Comparison of ENCODE assay signal across 27 cellular contexts in genomic region chr5:603081-603998, GRCh38. TPM values are rescaled to one million over a fixed set of nuclear protein-coding genes. Genes with fewer than 3 reads are reported as not detected.
DNase-seq lines count a peak whose midpoint lies in the region; ATAC-seq and TF ChIP-seq lines count a peak whose summit lies in the region.
"Had no signal": no experiment of that assay in that cellular context is flagged by ENCODE, and none has a peak within 500 bp of the region (broad histone marks: within the 10 kb centered on the region; RNA-seq: fewer than 3 reads in every experiment).

No MANE protein-coding gene starts in this region.

- no peak overlapping the region for H3K27ac ChIP-seq in right cardiac atrium (ENCODE audit: low read length)
- H3K27ac ChIP-seq in Peyer's patch = no peak overlapping the region
- H3K27ac ChIP-seq in right lobe of liver = no peak overlapping the region
- H3K27ac ChIP-seq: BLaER1, ovary, RWPE1, tibial artery had no signal

- TF ChIP-seq POLR2A in Peyer's patch (IDR thresholded peaks at IDR 0.05) (no peak), right lobe of liver (IDR thresholded peaks at IDR 0.05) (no peak)

- TF ChIP-seq CTCF in Peyer's patch (IDR thresholded peaks at IDR 0.05) (no peak), right lobe of liver (IDR thresholded peaks at IDR 0.05) (no peak)

- H3K9me3 ChIP-seq in right cardiac atrium (ENCODE audit: control insufficient read depth, low read length) (no peaks in the 10 kb centered on the region), Peyer's patch (no peaks in the 10 kb centered on the region), right lobe of liver (no peaks in the 10 kb centered on the region)
- H3K9me3 ChIP-seq: BLaER1, ovary, tibial artery had no signal

- H3K4me3 ChIP-seq in right cardiac atrium (ENCODE audit: low read length) = no peak overlapping the region
- H3K4me3 ChIP-seq in Peyer's patch = no peak overlapping the region
- H3K4me3 ChIP-seq in right lobe of liver = no peak overlapping the region
- H3K4me3 ChIP-seq: BLaER1, ovary, tibial artery had no signal

- H3K27me3 ChIP-seq in right cardiac atrium (ENCODE audit: control insufficient read depth, insufficient read depth) = no peaks in the 10 kb centered on the region
- peaks cover 0 to 3% of the 10 kb centered on the region in 2 donors for H3K27me3 ChIP-seq in Peyer's patch
- no peaks in the 10 kb centered on the region for H3K27me3 ChIP-seq in right lobe of liver
- H3K27me3 ChIP-seq: ovary had no signal

- no peaks in the 10 kb centered on the region for H3K4me1 ChIP-seq in right cardiac atrium (ENCODE audit: control insufficient read depth, insufficient read depth, low read length)
- peaks cover 0 to 8% (median 2%) of the 10 kb centered on the region in 4 donors for H3K4me1 ChIP-seq in Peyer's patch
- H3K4me1 ChIP-seq in right lobe of liver = no peaks in the 10 kb centered on the region
- H3K4me1 ChIP-seq: tibial artery had no signal

- intact Hi-C loops in cardiac septum (cut with DNase I) (no loop called here), right cardiac atrium (cut with DNase I) (no loop called here), right lobe of liver (cut with DNase I) (no loop called here)

- H3K36me3 ChIP-seq in Peyer's patch = no peaks in the 10 kb centered on the region
- H3K36me3 ChIP-seq in right lobe of liver = no peaks in the 10 kb centered on the region
- H3K36me3 ChIP-seq: BLaER1, ovary, tibial artery had no signal

- 71% methylated on average over 32 of the region's 32 CpGs for WGBS in right cardiac atrium
- WGBS in right lobe of liver (ENCODE audit: insufficient coverage, low coverage, low lambda C conversion rate, missing lambda C conversion rate) = 40% methylated on average over 1 of the region's 32 CpGs

- DNase-seq in cardiac septum (ENCODE audit: low spot score) (peak; percentile 73), right cardiac atrium (no peak), Peyer's patch (peak in 2 of 3 donors; percentile 36 to 42), right lobe of liver (peak in 2 of 3 donors; percentile 39 to 41), SHP77 treated with DMSO at 0.1 percent for 48 hours (lab: John Stamatoyannopoulos, UW) (no peak), RPMI8226 (no peak)
- no peak for DNase-seq in stimulated activated CD4-positive, alpha-beta T cell treated with anti-CD3 and anti-CD28 coated beads, Interleukin-4, amount 100 ng/mL, for 4 hours
- DNase-seq: activated B cell treated with CpG ODN at 0.5 μM for 24 hours; activated CD4-positive, alpha-beta T cell treated with anti-CD3 and anti-CD28 coated beads, Interleukin-2, amount 50 U/mL, for 1 hour; activated naive CD4-positive, alpha-beta T cell treated with Interleukin-2 at 50 U/mL for 16 hours; activated T-cell treated with anti-CD3 and anti-CD28 coated beads, Interleukin-2, amount 50 U/mL, for 72 hours; GDM1; H7; hippocampal formation; KBM-7; NCI-H1436 treated with DMSO at 0.1 percent for 48 hours; NCI-H2081 treated with DMSO at 0.1 percent for 48 hours; NCI-H226; NCI-H82; nephron progenitor cell; ovary; stimulated activated CD4-positive, alpha-beta T cell treated with anti-CD3 and anti-CD28 coated beads, Interleukin-2, amount 100 ng/mL, for 48 hours; T-cell had no signal

- ATAC-seq in right cardiac atrium (no peak), right lobe of liver (peak in 1 of 4 donors; percentile 8)
- ATAC-seq: activated T-cell treated with anti-CD3 and anti-CD28 coated beads, Interleukin-2, amount 50 U/mL, for 72 hours; left colon; T-cell had no signal

RNA-seq across cellular contexts. Expression of gene CEP72, which starts 8.8 kb away (rescaled TPM):
- total RNA-seq in cardiac septum (0.86 TPM), right cardiac atrium (1 to 10 TPM; 1.2 to 3.4 (median 2.2) TPM), Peyer's patch (10 to 100 TPM in 1 of 4 donors, 1 to 10 TPM in 3; 2.2 to 33.8 (median 4.5) TPM), right lobe of liver (1 to 10 TPM; 3.4 to 6.0 (median 4.2) TPM)
- 1.1 TPM for polyA plus RNA-seq in right cardiac atrium

Comparison
In these comparisons a context has a peak if more than half of its experiments do, and no peak if none do; other contexts are left out.
1. DNase-seq: peak in cardiac septum (single experiment), Peyer's patch (2 of 3) and right lobe of liver (2 of 3); none in right cardiac atrium (0 of 3), stimulated activated CD4-positive, alpha-beta T cell treated with anti-CD3 and anti-CD28 coated beads, Interleukin-4, amount 100 ng/mL, for 4 hours (0 of 2), SHP77 treated with DMSO at 0.1 percent for 48 hours (single experiment) and RPMI8226 (single experiment).